In the genomic region with DNA sequence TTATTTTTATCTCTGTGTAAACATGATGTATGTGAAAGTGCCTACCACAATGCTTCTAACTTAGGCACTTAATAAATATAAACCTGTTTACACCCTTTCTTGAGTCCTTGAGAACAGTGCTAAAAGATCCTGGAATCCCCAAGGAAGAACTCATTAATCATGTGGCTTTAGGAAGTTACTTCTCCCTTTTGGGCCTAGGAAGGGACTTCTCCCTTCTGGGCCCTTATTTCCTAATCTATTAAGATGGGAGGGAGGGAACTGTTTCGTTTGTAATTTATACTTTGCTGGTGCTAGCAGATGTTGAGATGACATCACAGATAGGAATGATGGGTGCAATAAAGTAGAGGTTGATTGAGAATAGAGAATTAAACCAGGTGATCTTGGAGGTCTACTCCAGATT, we compare ENCODE assay signal across 8 cellular contexts. TPM values are rescaled to one million over a fixed set of nuclear protein-coding genes. Genes with fewer than 3 reads are reported as not detected.
DNase-seq lines count a peak whose midpoint lies in the region; ATAC-seq and TF ChIP-seq lines count a peak whose summit lies in the region.

No MANE protein-coding gene starts in this region.

- H3K4me3 ChIP-seq in HEK293 (ENCODE audit: low read depth, low read length) (peak overlapping the region; percentile 91), astrocyte of the spinal cord (ENCODE audit: low read depth, low read length) (peak overlapping the region; percentile 93), mesodermal cell (ENCODE audit: extremely low read depth, insufficient read depth, low read length, poor library complexity, severe bottlenecking) (peak overlapping the region; percentile 93)

- H3K27ac ChIP-seq in 22Rv1: peak overlapping the region; percentile 99
- no peak overlapping the region for H3K27ac ChIP-seq in HEK293 (ENCODE audit: extremely low read depth, low read depth, low read length)
- H3K27ac ChIP-seq in mesodermal cell (ENCODE audit: low read depth, low read length, severe bottlenecking): no peak overlapping the region

- 17% methylated on average over 1 of the region's 1 CpG; no CpG with 5 or more reads in 1 of the 2 experiments for WGBS in mesodermal cell (ENCODE audit: insufficient coverage in 2 of 2), 2 experiments

- POLR2A ChIA-PET in HEK293 (lab: Yijun Ruan, JAX): interaction anchor here (0.5 to 0.8 kb wide), 3 partner anchors 13 to 44 kb away, joined by 3 to 10 read pairs (median 4); no protein-coding TSS in a partner anchor

- peaks cover 14 to 31% of the 10 kb centered on the region in 2 experiments for H3K36me3 ChIP-seq in HEK293 (ENCODE audit: control insufficient read depth in 2 of 2, insufficient read depth in 1 of 2, low read length in 2 of 2)
- peaks cover 43% of the 10 kb centered on the region for H3K36me3 ChIP-seq in mesodermal cell (ENCODE audit: control insufficient read depth, insufficient read depth, low read length)

- H3K4me1 ChIP-seq in HEK293 (ENCODE audit: control insufficient read depth, insufficient read depth, low read length) (peaks cover 11% of the 10 kb centered on the region; the same call in 1 of the 2 replicates), mesodermal cell (ENCODE audit: control insufficient read depth, insufficient read depth, low read length, poor library complexity, severe bottlenecking) (peaks cover 7% of the 10 kb centered on the region)

- TF ChIP-seq CTCF in 22Rv1 (IDR thresholded peaks at IDR 0.05) (no peak), HEK293 (tag by site-specific recombination; IDR thresholded peaks at IDR 0.05) (no peak), astrocyte of the spinal cord (IDR thresholded peaks at IDR 0.05; ENCODE audit: low read depth, low read length) (no peak)

- CTCF ChIA-PET in HEK293 (lab: Yijun Ruan, JAX): no interaction called here

- H3K9me3 ChIP-seq in HEK293 (ENCODE audit: control insufficient read depth, insufficient read depth, low read depth, low read length) (no peaks in the 10 kb centered on the region), mesodermal cell (ENCODE audit: control insufficient read depth, low read length) (no peaks in the 10 kb centered on the region)

- DNase-seq in astrocyte of the spinal cord (ENCODE audit: low read depth, low spot score) (no peak), C1 segment of cervical spinal cord (lab: John Stamatoyannopoulos, UW) (no peak)

- ATAC-seq in GM21526 (IDR thresholded peaks at IDR 0.05; ENCODE audit: low FRiP score, unreplicated experiment): no peak
- ATAC-seq in GM18907 (IDR thresholded peaks at IDR 0.05; ENCODE audit: unreplicated experiment): no peak
- no peak for ATAC-seq in GM18517 (IDR thresholded peaks at IDR 0.05; ENCODE audit: unreplicated experiment)

- in situ Hi-C loops in astrocyte of the spinal cord (cut with HindIII; ENCODE audit: low sequenced_read_pairs): no loop called here

TF ChIP-seq in HEK293, 187 proteins besides CTCF, POLR2A, EP300 and RAD21 (continues in another document):
- TF ChIP-seq, protein P1, sequence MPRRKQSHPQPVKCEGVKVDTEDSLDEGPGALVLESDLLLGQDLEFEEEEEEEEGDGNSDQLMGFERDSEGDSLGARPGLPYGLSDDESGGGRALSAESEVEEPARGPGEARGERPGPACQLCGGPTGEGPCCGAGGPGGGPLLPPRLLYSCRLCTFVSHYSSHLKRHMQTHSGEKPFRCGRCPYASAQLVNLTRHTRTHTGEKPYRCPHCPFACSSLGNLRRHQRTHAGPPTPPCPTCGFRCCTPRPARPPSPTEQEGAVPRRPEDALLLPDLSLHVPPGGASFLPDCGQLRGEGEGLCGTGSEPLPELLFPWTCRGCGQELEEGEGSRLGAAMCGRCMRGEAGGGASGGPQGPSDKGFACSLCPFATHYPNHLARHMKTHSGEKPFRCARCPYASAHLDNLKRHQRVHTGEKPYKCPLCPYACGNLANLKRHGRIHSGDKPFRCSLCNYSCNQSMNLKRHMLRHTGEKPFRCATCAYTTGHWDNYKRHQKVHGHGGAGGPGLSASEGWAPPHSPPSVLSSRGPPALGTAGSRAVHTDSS (tag by site-specific recombination; IDR thresholded peaks at IDR 0.05): no peak
- TF ChIP-seq ZNF302 (tag by site-specific recombination; IDR thresholded peaks at IDR 0.05; ENCODE audit: low read depth): no peak
- TF ChIP-seq, protein P2, sequence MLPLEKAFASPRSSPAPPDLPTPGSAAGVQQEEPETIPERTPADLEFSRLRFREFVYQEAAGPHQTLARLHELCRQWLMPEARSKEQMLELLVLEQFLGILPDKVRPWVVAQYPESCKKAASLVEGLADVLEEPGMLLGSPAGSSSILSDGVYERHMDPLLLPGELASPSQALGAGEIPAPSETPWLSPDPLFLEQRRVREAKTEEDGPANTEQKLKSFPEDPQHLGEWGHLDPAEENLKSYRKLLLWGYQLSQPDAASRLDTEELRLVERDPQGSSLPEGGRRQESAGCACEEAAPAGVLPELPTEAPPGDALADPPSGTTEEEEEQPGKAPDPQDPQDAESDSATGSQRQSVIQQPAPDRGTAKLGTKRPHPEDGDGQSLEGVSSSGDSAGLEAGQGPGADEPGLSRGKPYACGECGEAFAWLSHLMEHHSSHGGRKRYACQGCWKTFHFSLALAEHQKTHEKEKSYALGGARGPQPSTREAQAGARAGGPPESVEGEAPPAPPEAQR (tag by site-specific recombination; IDR thresholded peaks at IDR 0.05): no peak
- TF ChIP-seq ZFP41 (tag by site-specific recombination; IDR thresholded peaks at IDR 0.05; ENCODE audit: borderline replicate concordance): no peak
- no peak for TF ChIP-seq SP3 (tag by site-specific recombination; IDR thresholded peaks at IDR 0.05)
- TF ChIP-seq ZNF138 (tag by site-specific recombination; IDR thresholded peaks at IDR 0.05; ENCODE audit: borderline replicate concordance): no peak
- TF ChIP-seq ZNF558 (tag by site-specific recombination; IDR thresholded peaks at IDR 0.05): no peak
- TF ChIP-seq, protein P3, sequence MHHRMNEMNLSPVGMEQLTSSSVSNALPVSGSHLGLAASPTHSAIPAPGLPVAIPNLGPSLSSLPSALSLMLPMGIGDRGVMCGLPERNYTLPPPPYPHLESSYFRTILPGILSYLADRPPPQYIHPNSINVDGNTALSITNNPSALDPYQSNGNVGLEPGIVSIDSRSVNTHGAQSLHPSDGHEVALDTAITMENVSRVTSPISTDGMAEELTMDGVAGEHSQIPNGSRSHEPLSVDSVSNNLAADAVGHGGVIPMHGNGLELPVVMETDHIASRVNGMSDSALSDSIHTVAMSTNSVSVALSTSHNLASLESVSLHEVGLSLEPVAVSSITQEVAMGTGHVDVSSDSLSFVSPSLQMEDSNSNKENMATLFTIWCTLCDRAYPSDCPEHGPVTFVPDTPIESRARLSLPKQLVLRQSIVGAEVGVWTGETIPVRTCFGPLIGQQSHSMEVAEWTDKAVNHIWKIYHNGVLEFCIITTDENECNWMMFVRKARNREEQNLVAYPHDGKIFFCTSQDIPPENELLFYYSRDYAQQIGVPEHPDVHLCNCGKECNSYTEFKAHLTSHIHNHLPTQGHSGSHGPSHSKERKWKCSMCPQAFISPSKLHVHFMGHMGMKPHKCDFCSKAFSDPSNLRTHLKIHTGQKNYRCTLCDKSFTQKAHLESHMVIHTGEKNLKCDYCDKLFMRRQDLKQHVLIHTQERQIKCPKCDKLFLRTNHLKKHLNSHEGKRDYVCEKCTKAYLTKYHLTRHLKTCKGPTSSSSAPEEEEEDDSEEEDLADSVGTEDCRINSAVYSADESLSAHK (tag by site-specific recombination; IDR thresholded peaks at IDR 0.05): no peak
- TF ChIP-seq ZNF112 (tag by site-specific recombination; IDR thresholded peaks at IDR 0.05): no peak
- TF ChIP-seq HOXD13 (CRISPR knock-in tag; IDR thresholded peaks at IDR 0.05; ENCODE audit: borderline replicate concordance): no peak
- no peak for TF ChIP-seq OSR2 (tag by site-specific recombination; IDR thresholded peaks at IDR 0.05)
- TF ChIP-seq, protein P4, sequence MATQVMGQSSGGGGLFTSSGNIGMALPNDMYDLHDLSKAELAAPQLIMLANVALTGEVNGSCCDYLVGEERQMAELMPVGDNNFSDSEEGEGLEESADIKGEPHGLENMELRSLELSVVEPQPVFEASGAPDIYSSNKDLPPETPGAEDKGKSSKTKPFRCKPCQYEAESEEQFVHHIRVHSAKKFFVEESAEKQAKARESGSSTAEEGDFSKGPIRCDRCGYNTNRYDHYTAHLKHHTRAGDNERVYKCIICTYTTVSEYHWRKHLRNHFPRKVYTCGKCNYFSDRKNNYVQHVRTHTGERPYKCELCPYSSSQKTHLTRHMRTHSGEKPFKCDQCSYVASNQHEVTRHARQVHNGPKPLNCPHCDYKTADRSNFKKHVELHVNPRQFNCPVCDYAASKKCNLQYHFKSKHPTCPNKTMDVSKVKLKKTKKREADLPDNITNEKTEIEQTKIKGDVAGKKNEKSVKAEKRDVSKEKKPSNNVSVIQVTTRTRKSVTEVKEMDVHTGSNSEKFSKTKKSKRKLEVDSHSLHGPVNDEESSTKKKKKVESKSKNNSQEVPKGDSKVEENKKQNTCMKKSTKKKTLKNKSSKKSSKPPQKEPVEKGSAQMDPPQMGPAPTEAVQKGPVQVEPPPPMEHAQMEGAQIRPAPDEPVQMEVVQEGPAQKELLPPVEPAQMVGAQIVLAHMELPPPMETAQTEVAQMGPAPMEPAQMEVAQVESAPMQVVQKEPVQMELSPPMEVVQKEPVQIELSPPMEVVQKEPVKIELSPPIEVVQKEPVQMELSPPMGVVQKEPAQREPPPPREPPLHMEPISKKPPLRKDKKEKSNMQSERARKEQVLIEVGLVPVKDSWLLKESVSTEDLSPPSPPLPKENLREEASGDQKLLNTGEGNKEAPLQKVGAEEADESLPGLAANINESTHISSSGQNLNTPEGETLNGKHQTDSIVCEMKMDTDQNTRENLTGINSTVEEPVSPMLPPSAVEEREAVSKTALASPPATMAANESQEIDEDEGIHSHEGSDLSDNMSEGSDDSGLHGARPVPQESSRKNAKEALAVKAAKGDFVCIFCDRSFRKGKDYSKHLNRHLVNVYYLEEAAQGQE (tag by site-specific recombination; IDR thresholded peaks at IDR 0.05): no peak
- no peak for TF ChIP-seq ZNF792 (tag by site-specific recombination; IDR thresholded peaks at IDR 0.05)
- no peak for TF ChIP-seq HOXC10 (CRISPR knock-in tag; IDR thresholded peaks at IDR 0.05)
- TF ChIP-seq ZNF266 (tag by site-specific recombination; IDR thresholded peaks at IDR 0.05; ENCODE audit: low read depth): no peak
- no peak for TF ChIP-seq ZNF837 (tag by site-specific recombination; IDR thresholded peaks at IDR 0.05)
- TF ChIP-seq ZNF596 (tag by site-specific recombination; IDR thresholded peaks at IDR 0.05): no peak
- TF ChIP-seq ZNF621 (tag by site-specific recombination; IDR thresholded peaks at IDR 0.05): no peak
- TF ChIP-seq ZNF292 (tag by site-specific recombination; IDR thresholded peaks at IDR 0.05; ENCODE audit: borderline replicate concordance, low read depth): no peak

RNA-seq across cellular contexts. Expression of a gene that starts 1.1 kb away (rescaled TPM):
- 79.4 TPM for polyA plus RNA-seq in mesodermal cell (2013, experiment 1 of 2)
- polyA plus RNA-seq in mesodermal cell (2013, experiment 2 of 2): 86.4 TPM

RNA-seq across cellular contexts. Expression of a gene that starts 2.3 kb away (rescaled TPM):
- 74.2 TPM for polyA plus RNA-seq in mesodermal cell (2013, experiment 1 of 2)
- polyA plus RNA-seq in mesodermal cell (2013, experiment 2 of 2): 79.5 TPM

RNA-seq across cellular contexts. Expression of a gene that starts 23.6 kb away (rescaled TPM):
- polyA plus RNA-seq in mesodermal cell (2013, experiment 1 of 2): 5.5 TPM
- 5.0 TPM for polyA plus RNA-seq in mesodermal cell (2013, experiment 2 of 2)
